In the genomic region with DNA sequence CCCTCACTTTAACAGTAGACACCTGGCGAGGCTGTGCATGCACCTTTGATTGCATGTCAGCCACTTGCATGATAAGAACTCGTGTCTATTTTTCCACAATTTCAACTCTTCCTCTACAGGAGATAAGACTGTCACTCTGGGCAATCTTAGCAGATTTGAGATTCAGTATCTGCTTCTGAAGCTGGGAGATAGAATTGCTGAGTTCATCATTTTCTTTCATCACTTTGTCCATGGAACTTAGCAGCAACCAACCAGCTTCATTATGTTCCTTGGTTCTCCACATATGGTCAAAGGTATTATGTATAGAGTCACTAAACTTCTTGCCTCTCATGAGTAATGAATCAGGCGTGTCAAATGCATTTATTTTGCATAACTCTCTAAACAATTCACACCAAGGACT, we compare ENCODE assay signal across 39 cellular contexts. TPM values are rescaled to one million over a fixed set of nuclear protein-coding genes. Genes with fewer than 3 reads are reported as not detected.
"Had no signal": no experiment of that assay in that cellular context is flagged by ENCODE, and none has a peak within 500 bp of the region (broad histone marks: within the 10 kb centered on the region; RNA-seq: fewer than 3 reads in every experiment).

No MANE protein-coding gene starts in this region.

- DNase-seq: Karpas-422, Kasumi-1, MG63, MM.1S, MV-4-11, NCI-H1048, NCI-H1092, NCI-H1092 treated with DMSO at 0.1 percent for 48 hours, NCI-H1105, NCI-H1105 treated with DMSO at 0.1 percent for 48 hours, NCI-H1417, NCI-H1417 treated with DMSO at 0.1 percent for 48 hours, NCI-H1436, NCI-H1436 treated with DMSO at 0.1 percent for 48 hours, NCI-H146, NCI-H1694, NCI-H1694 treated with DMSO at 0.1 percent for 48 hours, NCI-H187, NCI-H187 treated with DMSO at 0.1 percent for 48 hours, NCI-H1930, NCI-H2029, NCI-H2029 treated with DMSO at 0.1 percent for 48 hours, NCI-H2081, NCI-H2081 treated with DMSO at 0.1 percent for 48 hours, NCI-H2107, NCI-H2171, NCI-H2171 treated with DMSO at 0.1 percent for 48 hours, NCI-H2227 treated with DMSO at 0.1 percent for 48 hours, NCI-H226, NCI-H345, NCI-H446, NCI-H446 treated with DMSO at 0.1 percent for 48 hours, NCI-H510A, NCI-H510A treated with DMSO at 0.1 percent for 48 hours, NCI-H524 had no signal

- H3K9me3 ChIP-seq: MG63 had no signal

- H3K4me3 ChIP-seq: MG63 had no signal

- H3K27me3 ChIP-seq: MG63 had no signal

- H3K36me3 ChIP-seq: MG63 had no signal

RNA-seq across cellular contexts. Expression of gene MTNR1B, which starts 17.1 kb away (rescaled TPM):
- total RNA-seq: LHCN-M2, M059J, MCF 10A, NCI-H460 had no signal
